Comparison of ENCODE assay signal across 1 cellular context in genomic region chr3:28103871-28104270, GRCh38.
TF ChIP-seq lines count a peak whose summit lies in the region.

No MANE protein-coding gene starts in this region.

TF ChIP-seq in GM23338, 12 proteins besides CTCF, POLR2A, EP300 and RAD21 (continued from another document):
- no peak for TF ChIP-seq JUNB (IDR thresholded peaks at IDR 0.05; ENCODE audit: unreplicated experiment)
